24 cellular contexts compared by ENCODE assay signal in the genomic region with DNA sequence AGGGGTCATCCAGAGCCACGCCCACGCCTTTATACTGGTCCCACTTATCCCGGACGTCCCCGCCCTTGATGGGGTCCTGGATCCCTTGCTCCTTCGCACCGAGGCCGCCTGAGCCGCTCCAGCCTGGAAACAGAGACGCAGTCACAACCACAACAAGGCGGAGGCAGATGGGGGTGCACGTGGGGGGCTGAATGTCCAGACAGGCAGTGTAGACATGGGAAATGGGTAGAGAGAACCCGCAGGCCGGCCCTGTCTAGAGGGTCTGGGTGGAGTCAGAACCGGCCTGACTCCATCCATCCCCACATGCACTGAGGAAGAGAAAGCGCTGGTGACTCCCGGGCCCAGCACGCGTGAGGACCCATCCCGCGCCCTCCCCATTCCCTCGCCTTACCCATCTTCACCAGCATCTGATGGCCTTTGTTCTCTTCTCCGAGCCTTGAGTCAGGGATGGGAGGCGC. TPM values are rescaled to one million over a fixed set of nuclear protein-coding genes. Genes with fewer than 3 reads are reported as not detected.
DNase-seq lines count a peak whose midpoint lies in the region; ATAC-seq and TF ChIP-seq lines count a peak whose summit lies in the region.
"Had no signal": no experiment of that assay in that cellular context is flagged by ENCODE, and none has a peak within 500 bp of the region (broad histone marks: within the 10 kb centered on the region; RNA-seq: fewer than 3 reads in every experiment).

No MANE protein-coding gene starts in this region.

- no peak for TF ChIP-seq CTCF in HEK293 (tag by site-specific recombination; IDR thresholded peaks at IDR 0.05)
- TF ChIP-seq CTCF in chondrocyte (IDR thresholded peaks at IDR 0.05): no peak

- H3K4me1 ChIP-seq in HEK293 (ENCODE audit: control insufficient read depth, insufficient read depth, low read length): no peaks in the 10 kb centered on the region

- POLR2A ChIA-PET in HEK293 (lab: Yijun Ruan, JAX): no interaction called here

- H3K36me3 Mint-ChIP-seq in activated T-cell treated with anti-CD3 and anti-CD28 coated beads, Interleukin-2, amount 50 U/mL, for 24 hours (ENCODE audit: low read depth): peaks cover 79% of the 10 kb centered on the region
- peaks cover 4 to 9% of the 10 kb centered on the region in 2 donors for H3K36me3 Mint-ChIP-seq in activated T-cell treated with anti-CD3 and anti-CD28 coated beads, Interleukin-2, amount 50 U/mL, for 72 hours (ENCODE audit: insufficient read depth in 2 of 2)
- peaks cover 31% of the 10 kb centered on the region for H3K36me3 Mint-ChIP-seq in chondrocyte (ENCODE audit: low read depth)

- H3K9me3 Mint-ChIP-seq in activated T-cell treated with anti-CD3 and anti-CD28 coated beads, Interleukin-2, amount 50 U/mL, for 24 hours: no peaks in the 10 kb centered on the region
- no peaks in the 10 kb centered on the region for H3K9me3 Mint-ChIP-seq in activated T-cell treated with anti-CD3 and anti-CD28 coated beads, Interleukin-2, amount 50 U/mL, for 72 hours
- H3K9me3 Mint-ChIP-seq in chondrocyte (ENCODE audit: low read depth): no peaks in the 10 kb centered on the region
- H3K9me3 Mint-ChIP-seq: CD8-positive, alpha-beta memory T cell; GM23338 had no signal

- no peak overlapping the region for H3K27ac ChIP-seq in HEK293 (ENCODE audit: extremely low read depth, low read depth, low read length)
- H3K27ac ChIP-seq: C4-2B had no signal

- no peak for DNase-seq in activated T-cell treated with anti-CD3 and anti-CD28 coated beads, Interleukin-2, amount 50 U/mL, for 24 hours
- DNase-seq in activated T-cell treated with anti-CD3 and anti-CD28 coated beads, Interleukin-2, amount 50 U/mL, for 72 hours: no peak
- no peak for DNase-seq in chondrocyte (ENCODE audit: low spot score)
- DNase-seq: AML-193; Calu3; CD8-positive, alpha-beta memory T cell; HCEC 1CT; KBM-7; MM.1S; NCI-H1048; NCI-H1417 treated with DMSO at 0.1 percent for 48 hours; NCI-H187; NCI-H446; NCI-H526 treated with DMSO at 0.1 percent for 48 hours; OCI-M1; Right ventricle myocardium superior; SW 1271 had no signal

- H3K27ac Mint-ChIP-seq in activated T-cell treated with anti-CD3 and anti-CD28 coated beads, Interleukin-2, amount 50 U/mL, for 24 hours: peak overlapping the region; percentile 61
- no peak overlapping the region for H3K27ac Mint-ChIP-seq in activated T-cell treated with anti-CD3 and anti-CD28 coated beads, Interleukin-2, amount 50 U/mL, for 72 hours
- H3K27ac Mint-ChIP-seq in chondrocyte (ENCODE audit: unreplicated experiment): peak overlapping the region; percentile 8
- H3K27ac Mint-ChIP-seq: GM23338 had no signal

- peaks cover 2% of the 10 kb centered on the region for H3K4me1 Mint-ChIP-seq in activated T-cell treated with anti-CD3 and anti-CD28 coated beads, Interleukin-2, amount 50 U/mL, for 24 hours (ENCODE audit: low read depth)
- no peaks in the 10 kb centered on the region for H3K4me1 Mint-ChIP-seq in activated T-cell treated with anti-CD3 and anti-CD28 coated beads, Interleukin-2, amount 50 U/mL, for 72 hours (ENCODE audit: low read depth)
- no peaks in the 10 kb centered on the region for H3K4me1 Mint-ChIP-seq in chondrocyte (ENCODE audit: low read depth)
- H3K4me1 Mint-ChIP-seq: GM23338 had no signal

- no peak overlapping the region for H3K4me3 Mint-ChIP-seq in activated T-cell treated with anti-CD3 and anti-CD28 coated beads, Interleukin-2, amount 50 U/mL, for 24 hours
- H3K4me3 Mint-ChIP-seq in activated T-cell treated with anti-CD3 and anti-CD28 coated beads, Interleukin-2, amount 50 U/mL, for 72 hours: no peak overlapping the region
- no peak overlapping the region for H3K4me3 Mint-ChIP-seq in chondrocyte (ENCODE audit: unreplicated experiment)
- H3K4me3 Mint-ChIP-seq: CD8-positive, alpha-beta memory T cell; GM23338 had no signal

- ATAC-seq in activated T-cell treated with anti-CD3 and anti-CD28 coated beads, Interleukin-2, amount 50 U/mL, for 72 hours (replicated peaks in 1 of 2): no peak
- no peak for ATAC-seq in HG02759 (IDR thresholded peaks at IDR 0.05; ENCODE audit: unreplicated experiment)
- no peak for ATAC-seq in HG02981 (IDR thresholded peaks at IDR 0.05; ENCODE audit: unreplicated experiment)
- no peak for ATAC-seq in HG03342 (IDR thresholded peaks at IDR 0.05; ENCODE audit: unreplicated experiment)

- peaks cover 24 to 88% of the 10 kb centered on the region in 2 experiments for H3K36me3 ChIP-seq in HEK293 (ENCODE audit: control insufficient read depth in 2 of 2, insufficient read depth in 1 of 2, low read length in 2 of 2)

- H3K4me3 ChIP-seq in HEK293 (ENCODE audit: low read depth, low read length): no peak overlapping the region
- H3K4me3 ChIP-seq: GM23338 had no signal

- H3K27me3 Mint-ChIP-seq in activated T-cell treated with anti-CD3 and anti-CD28 coated beads, Interleukin-2, amount 50 U/mL, for 24 hours: no peaks in the 10 kb centered on the region
- no peaks in the 10 kb centered on the region for H3K27me3 Mint-ChIP-seq in activated T-cell treated with anti-CD3 and anti-CD28 coated beads, Interleukin-2, amount 50 U/mL, for 72 hours (ENCODE audit: low read depth)
- no peaks in the 10 kb centered on the region for H3K27me3 Mint-ChIP-seq in chondrocyte (ENCODE audit: low read depth)
- H3K27me3 Mint-ChIP-seq: CD8-positive, alpha-beta memory T cell had no signal

- no peaks in the 10 kb centered on the region for H3K9me3 ChIP-seq in HEK293 (ENCODE audit: control insufficient read depth, insufficient read depth, low read depth, low read length)

- CTCF ChIA-PET in HEK293 (lab: Yijun Ruan, JAX): no interaction called here

TF ChIP-seq in HEK293, 187 proteins besides CTCF, POLR2A, EP300 and RAD21:
- peak; percentile 17; the same call in 1 of the 2 replicates for TF ChIP-seq KLF8 (tag by site-specific recombination; IDR thresholded peaks at IDR 0.05)
- no peak for TF ChIP-seq GLI2 (tag by site-specific recombination; IDR thresholded peaks at IDR 0.05; ENCODE audit: borderline replicate concordance, low read depth)

RNA-seq across cellular contexts. Expression of a gene that starts 23.0 kb away (rescaled TPM):
- 10 to 100 TPM; 54.8 to 59.6 TPM for total RNA-seq in activated T-cell treated with anti-CD3 and anti-CD28 coated beads, Interleukin-2, amount 50 U/mL, for 72 hours
- total RNA-seq in chondrocyte: 30.1 to 35.2 TPM (median 32.6 TPM) in 3 replicates

RNA-seq across cellular contexts. Expression of a gene that starts 23.1 kb away (rescaled TPM):
- 1 to 10 TPM; 3.0 to 3.4 TPM for total RNA-seq in activated T-cell treated with anti-CD3 and anti-CD28 coated beads, Interleukin-2, amount 50 U/mL, for 72 hours
- 3.1 to 5.8 TPM (median 3.2 TPM) in 3 replicates for total RNA-seq in chondrocyte

RNA-seq across cellular contexts. Expression of a gene that starts 23.3 kb away (rescaled TPM):
- total RNA-seq in activated T-cell treated with anti-CD3 and anti-CD28 coated beads, Interleukin-2, amount 50 U/mL, for 72 hours: not detected
- not detected in 3 replicates for total RNA-seq in chondrocyte
- total RNA-seq: Calu3; CD8-positive, alpha-beta memory T cell; Daoy; Right ventricle myocardium superior had no signal

RNA-seq across cellular contexts. Expression of a gene that starts 47.5 kb away (rescaled TPM):
- total RNA-seq in activated T-cell treated with anti-CD3 and anti-CD28 coated beads, Interleukin-2, amount 50 U/mL, for 72 hours: 10 to 100 TPM; 29.4 to 34.8 TPM
- total RNA-seq in chondrocyte: 34.4 to 36.5 TPM (median 36.1 TPM) in 3 replicates

RNA-seq across cellular contexts. Expression of a gene that starts 53.0 kb away (rescaled TPM):
- 10 to 100 TPM; 36.5 to 39.5 TPM for total RNA-seq in activated T-cell treated with anti-CD3 and anti-CD28 coated beads, Interleukin-2, amount 50 U/mL, for 72 hours
- 68.1 to 70.0 TPM (median 69.2 TPM) in 3 replicates for total RNA-seq in chondrocyte
